ENCODE assay signal across 23 cellular contexts in genomic region chr3:187267306-187267705, GRCh38. TPM values are rescaled to one million over a fixed set of nuclear protein-coding genes. Genes with fewer than 3 reads are reported as not detected.
DNase-seq lines count a peak whose midpoint lies in the region; TF ChIP-seq lines count a peak whose summit lies in the region.
"Had no signal": no experiment of that assay in that cellular context is flagged by ENCODE, and none has a peak within 500 bp of the region (broad histone marks: within the 10 kb centered on the region; RNA-seq: fewer than 3 reads in every experiment).

No MANE protein-coding gene starts in this region.

- H4K8ac ChIP-seq in trophoblast cell (ENCODE audit: low read depth, low read length) = no peak overlapping the region

- no peak overlapping the region for H2BK5ac ChIP-seq in trophoblast cell (ENCODE audit: low read depth, low read length, poor library complexity)

- no peak overlapping the region for H3K14ac ChIP-seq in trophoblast cell (ENCODE audit: low read length)

- TF ChIP-seq CTCF in AG10803 (conservative IDR thresholded peaks at IDR 0.05; ENCODE audit: low read length) = no peak
- no peak for TF ChIP-seq CTCF in HFFc6 (IDR thresholded peaks at IDR 0.05)
- no peak for TF ChIP-seq CTCF in fibroblast of mammary gland (conservative IDR thresholded peaks at IDR 0.05; ENCODE audit: control insufficient read depth, insufficient read depth, low read depth, low read length)

- no peak overlapping the region for H2BK12ac ChIP-seq in trophoblast cell (ENCODE audit: low read length)

- intact Hi-C loops in activated CD4-positive, alpha-beta T cell treated with anti-CD3 and anti-CD28 coated beads, Interleukin-2, amount 10 ng/mL, durations not matched to agents 24 days and 14 days (cut with micrococcal nuclease) = no loop called here

- peaks cover 53% of the 10 kb centered on the region for H3K4me1 Mint-ChIP-seq in HFFc6 (ENCODE audit: low read depth)
- no peaks in the 10 kb centered on the region for H3K4me1 Mint-ChIP-seq in activated CD4-positive, alpha-beta T cell treated with anti-CD3 and anti-CD28 coated beads, Interleukin-2, amount 10 ng/mL, durations not matched to agents 24 days and 14 days
- H3K4me1 Mint-ChIP-seq: CD4-positive, alpha-beta memory T cell had no signal

- no peak overlapping the region for H3K4me3 ChIP-seq in AG10803 (ENCODE audit: low read length)
- H3K4me3 ChIP-seq in fibroblast of mammary gland (ENCODE audit: control insufficient read depth, low read depth, low read length) = no peak overlapping the region
- no peak overlapping the region for H3K4me3 ChIP-seq in trophoblast cell (ENCODE audit: low read depth, low read length)
- H3K4me3 ChIP-seq: BLaER1 had no signal

- no peak overlapping the region for H4K91ac ChIP-seq in trophoblast cell (ENCODE audit: low read depth, low read length)

- peak overlapping the region; percentile 27; the same call in 1 of the 2 replicates for H3K27ac Mint-ChIP-seq in HFFc6
- H3K27ac Mint-ChIP-seq in activated CD4-positive, alpha-beta T cell treated with anti-CD3 and anti-CD28 coated beads, Interleukin-2, amount 10 ng/mL, durations not matched to agents 24 days and 14 days = no peak overlapping the region
- H3K27ac Mint-ChIP-seq: H9 had no signal

- no peaks in the 10 kb centered on the region for H3K79me2 ChIP-seq in trophoblast cell (ENCODE audit: control insufficient read depth, insufficient read depth, low read length, poor library complexity)

- H2AFZ ChIP-seq in trophoblast cell (ENCODE audit: insufficient read depth, low read length, poor library complexity) = no peak overlapping the region

- no peak overlapping the region for H3K9ac ChIP-seq in trophoblast cell (ENCODE audit: low read length)
- H3K9ac ChIP-seq: BLaER1 had no signal

- H3K79me1 ChIP-seq in trophoblast cell (ENCODE audit: low read length) = no peaks in the 10 kb centered on the region

- H3K36me3 Mint-ChIP-seq in HFFc6 (ENCODE audit: low read depth) = peaks cover 58% of the 10 kb centered on the region
- H3K36me3 Mint-ChIP-seq in activated CD4-positive, alpha-beta T cell treated with anti-CD3 and anti-CD28 coated beads, Interleukin-2, amount 10 ng/mL, durations not matched to agents 24 days and 14 days (ENCODE audit: low read depth) = no peaks in the 10 kb centered on the region

- H4K12ac ChIP-seq in trophoblast cell (ENCODE audit: low read depth, low read length) = no peak overlapping the region

- H3K18ac ChIP-seq in trophoblast cell (ENCODE audit: low read length) = no peak overlapping the region

- no peak overlapping the region for H3K4me3 Mint-ChIP-seq in HFFc6
- no peak overlapping the region for H3K4me3 Mint-ChIP-seq in activated CD4-positive, alpha-beta T cell treated with anti-CD3 and anti-CD28 coated beads, Interleukin-2, amount 10 ng/mL, durations not matched to agents 24 days and 14 days
- H3K4me3 Mint-ChIP-seq: CD4-positive, alpha-beta memory T cell; H9 had no signal

- peak; percentile 10 for DNase-seq in AG10803 (ENCODE audit: low read depth)
- DNase-seq in HFFc6 = no peak
- DNase-seq in fibroblast of mammary gland (ENCODE audit: low read depth) = peak; percentile 18
- peak; percentile 33 to 64 for DNase-seq in trophoblast cell
- DNase-seq in activated CD4-positive, alpha-beta T cell treated with anti-CD3 and anti-CD28 coated beads, Interleukin-2, amount 10 ng/mL, durations not matched to agents 24 days and 14 days = no peak
- DNase-seq in CD1c-positive myeloid dendritic cell (ENCODE audit: extremely low spot score) = no peak
- no peak for DNase-seq in DMS153 (lab: John Stamatoyannopoulos, UW)
- DNase-seq: Caco-2; CD4-positive, alpha-beta memory T cell; H9; KBM-7; MM.1S; NCI-H1092 treated with DMSO at 0.1 percent for 48 hours; NCI-H1436 treated with DMSO at 0.1 percent for 48 hours; NCI-H1930; NCI-H345; NCI-H524 treated with DMSO at 0.1 percent for 48 hours; NCI-H82; SIG-M5 had no signal

- no peak overlapping the region for H2AK5ac ChIP-seq in trophoblast cell (ENCODE audit: low read length)

- no peaks in the 10 kb centered on the region for H3K27me3 ChIP-seq in trophoblast cell (ENCODE audit: insufficient read depth, low read length)
- H3K27me3 ChIP-seq: BLaER1 had no signal

- H3K27ac ChIP-seq in trophoblast cell (ENCODE audit: low read depth, low read length) = no peak overlapping the region
- H3K27ac ChIP-seq: BLaER1, HL-60 had no signal

- H3K4ac ChIP-seq in trophoblast cell (ENCODE audit: low read depth, low read length) = no peak overlapping the region

- H3K9me3 Mint-ChIP-seq in HFFc6 = peaks cover 28% of the 10 kb centered on the region
- no peaks in the 10 kb centered on the region for H3K9me3 Mint-ChIP-seq in activated CD4-positive, alpha-beta T cell treated with anti-CD3 and anti-CD28 coated beads, Interleukin-2, amount 10 ng/mL, durations not matched to agents 24 days and 14 days

- H3K27me3 Mint-ChIP-seq in HFFc6 (ENCODE audit: insufficient read depth) = peaks cover 5% of the 10 kb centered on the region
- peaks cover 19% of the 10 kb centered on the region for H3K27me3 Mint-ChIP-seq in activated CD4-positive, alpha-beta T cell treated with anti-CD3 and anti-CD28 coated beads, Interleukin-2, amount 10 ng/mL, durations not matched to agents 24 days and 14 days

- no peaks in the 10 kb centered on the region for H3K9me3 ChIP-seq in trophoblast cell (ENCODE audit: insufficient read depth, low read depth, low read length)

- peaks cover 0 to 7% of the 10 kb centered on the region in 2 experiments for H3K4me1 ChIP-seq in trophoblast cell (ENCODE audit: control insufficient read depth in 1 of 2, insufficient read depth in 2 of 2, low read length in 2 of 2)
- H3K4me1 ChIP-seq: BLaER1 had no signal

- no peak overlapping the region for H3K23ac ChIP-seq in trophoblast cell (ENCODE audit: low read length)

- no CpG with 5 or more reads among the region's 3 CpGs for WGBS in trophoblast cell (ENCODE audit: extremely low coverage, insufficient coverage, insufficient read length)

- no peaks in the 10 kb centered on the region for H3K36me3 ChIP-seq in trophoblast cell (ENCODE audit: control insufficient read depth in 1 of 2, insufficient read depth in 2 of 2, low read length in 2 of 2)
- H3K36me3 ChIP-seq: BLaER1 had no signal

- no peak overlapping the region for H2BK120ac ChIP-seq in trophoblast cell (ENCODE audit: insufficient read depth, low read length, poor library complexity)

- no peak overlapping the region for H3K4me2 ChIP-seq in trophoblast cell (ENCODE audit: low read length)
- H3K4me2 ChIP-seq: BLaER1 had no signal

RNA-seq across cellular contexts. Expression of gene MASP1, which starts 24.2 kb away (rescaled TPM):
- 100 to 1,000 TPM in 3 of 6 experiments, 10 to 100 TPM in 3; 31.5 to 133 (median 101) TPM for total RNA-seq in HFFc6 (2021; fragmentation: NEBNext Ultra II Directional; extraction: Animal tissue kit (Norgen Biotek cat#: 25700))
- 0.05 and 0.08 TPM in 2 replicates for polyA plus RNA-seq in trophoblast cell (2013)
- total RNA-seq in activated CD4-positive, alpha-beta T cell treated with anti-CD3 and anti-CD28 coated beads, Interleukin-2, amount 10 ng/mL, durations not matched to agents 24 days and 14 days = not detected in 2 replicates
- total RNA-seq: Caco-2; CD4-positive, alpha-beta memory T cell; G401; HT-29 had no signal
- polyA plus RNA-seq: CD4-positive, alpha-beta memory T cell had no signal

Comparison
In these comparisons a context has a peak if more than half of its experiments do, and no peak if none do; other contexts are left out.
1. DNase-seq: peak in AG10803 (single experiment), fibroblast of mammary gland (single experiment) and trophoblast cell (2 of 2); none in HFFc6 (single experiment), activated CD4-positive, alpha-beta T cell treated with anti-CD3 and anti-CD28 coated beads, Interleukin-2, amount 10 ng/mL, durations not matched to agents 24 days and 14 days (single experiment), CD1c-positive myeloid dendritic cell (single experiment) and DMS153 (single experiment).
2. RNA of gene MASP1, which starts 24.2 kb away (total RNA-seq): 31.5 to 133 TPM in HFFc6; not detected in activated CD4-positive, alpha-beta T cell treated with anti-CD3 and anti-CD28 coated beads, Interleukin-2, amount 10 ng/mL, durations not matched to agents 24 days and 14 days; every median in the first group is over 10 times any median in the second.